1 cellular context compared by ENCODE assay signal in genomic region chr11:16166571-16166970, GRCh38.
TF ChIP-seq lines count a peak whose summit lies in the region.

No MANE protein-coding gene starts in this region.

TF ChIP-seq in IMR-90, 13 proteins besides CTCF, POLR2A, EP300 and RAD21 (continued from another document):
- TF ChIP-seq MAZ (IDR thresholded peaks at IDR 0.05; ENCODE audit: borderline replicate concordance, low read depth, low read length) (no peak), RFX5 (IDR thresholded peaks at IDR 0.05; ENCODE audit: low read depth, low read length) (no peak), NFE2L2 (IDR thresholded peaks at IDR 0.05; ENCODE audit: low read depth, low read length) (no peak), FOS (IDR thresholded peaks at IDR 0.05; ENCODE audit: low read depth, low read length) (no peak), CHD1 (IDR thresholded peaks at IDR 0.05; ENCODE audit: low read depth, low read length) (no peak), RCOR1 (IDR thresholded peaks at IDR 0.05; ENCODE audit: insufficient replicate concordance, low read length) (no peak), CEBPB (IDR thresholded peaks at IDR 0.05; ENCODE audit: low read depth, low read length) (no peak), USF2 (IDR thresholded peaks at IDR 0.05; ENCODE audit: low read depth, low read length) (no peak), ELK1 (IDR thresholded peaks at IDR 0.05; ENCODE audit: borderline replicate concordance, low read depth, low read length) (no peak), BHLHE40 (IDR thresholded peaks at IDR 0.05; ENCODE audit: low read depth, low read length) (no peak), MXI1 (IDR thresholded peaks at IDR 0.05; ENCODE audit: borderline replicate concordance, low read depth, low read length) (no peak)
